In genomic region chr12:120653611-120654010, GRCh38 we compare ENCODE assay signal across 17 cellular contexts. TPM values are rescaled to one million over a fixed set of nuclear protein-coding genes. Genes with fewer than 3 reads are reported as not detected.
DNase-seq lines count a peak whose midpoint lies in the region; ATAC-seq and TF ChIP-seq lines count a peak whose summit lies in the region.
"Had no signal": no experiment of that assay in that cellular context is flagged by ENCODE, and none has a peak within 500 bp of the region (broad histone marks: within the 10 kb centered on the region; RNA-seq: fewer than 3 reads in every experiment).

No MANE protein-coding gene starts in this region.

- H3K4me3 ChIP-seq in right atrium auricular region = no peak overlapping the region
- H3K4me3 ChIP-seq in esophagus muscularis mucosa = no peak overlapping the region
- no peak overlapping the region for H3K4me3 ChIP-seq in psoas muscle
- no peak overlapping the region for H3K4me3 ChIP-seq in uterus
- H3K4me3 ChIP-seq: GM23248, PC-9 had no signal

- ATAC-seq in left ventricle myocardium superior (no peak), psoas muscle (no peak), HG03280 (IDR thresholded peaks at IDR 0.05; ENCODE audit: unreplicated experiment) (no peak)
- ATAC-seq: CD8-positive, alpha-beta T cell had no signal

- no peak for TF ChIP-seq POLR2A in esophagus muscularis mucosa (IDR thresholded peaks at IDR 0.05; ENCODE audit: low read depth)
- TF ChIP-seq POLR2A in uterus (IDR thresholded peaks at IDR 0.05) = no peak

- CTCF ChIA-PET in Calu3 (lab: Charles Lee) = no interaction called here

- no peak for DNase-seq in right atrium auricular region (ENCODE audit: low spot score)
- no peak for DNase-seq in left ventricle myocardium superior
- no peak for DNase-seq in esophagus muscularis mucosa (ENCODE audit: extremely low spot score)
- DNase-seq in psoas muscle = no peak
- DNase-seq in uterus = no peak
- DNase-seq in Calu3 = no peak
- no peak for DNase-seq in D341Med (ENCODE audit: low spot score)
- DNase-seq: BE2C; CD8-positive, alpha-beta T cell; GM23248; HCEC 1CT; IMR-90; NCI-H187 treated with DMSO at 0.1 percent for 48 hours; NCI-H524 treated with DMSO at 0.1 percent for 48 hours; PC-9 had no signal

- peaks cover 0 to 57% of the 10 kb centered on the region in 2 donors for H3K4me1 ChIP-seq in right atrium auricular region
- peaks cover 44 to 53% (median 49%) of the 10 kb centered on the region in 4 donors for H3K4me1 ChIP-seq in esophagus muscularis mucosa
- peaks cover 6% of the 10 kb centered on the region for H3K4me1 ChIP-seq in psoas muscle
- H3K4me1 ChIP-seq in uterus = no peaks in the 10 kb centered on the region
- H3K4me1 ChIP-seq: BE2C had no signal

- peak overlapping the region; percentile 75 to 87 for H3K27ac ChIP-seq in right atrium auricular region
- peak overlapping the region; percentile 68 to 77 (median 76) for H3K27ac ChIP-seq in esophagus muscularis mucosa (replicated peaks in 1 of 4)
- H3K27ac ChIP-seq in psoas muscle = peak overlapping the region; percentile 53
- H3K27ac ChIP-seq in uterus = peak overlapping the region; percentile 65 to 73
- H3K27ac ChIP-seq: GM23248, PC-9 had no signal

- no peak overlapping the region for H3K27ac Mint-ChIP-seq in Calu3 (ENCODE audit: unreplicated experiment)
- H3K27ac Mint-ChIP-seq: CD8-positive, alpha-beta T cell had no signal

- TF ChIP-seq CTCF in right atrium auricular region (IDR thresholded peaks at IDR 0.05) (no peak), esophagus muscularis mucosa (IDR thresholded peaks at IDR 0.05) (no peak), psoas muscle (IDR thresholded peaks at IDR 0.05) (no peak), uterus (IDR thresholded peaks at IDR 0.05) (no peak), Calu3 (IDR thresholded peaks at IDR 0.05; ENCODE audit: unreplicated experiment) (no peak)

- no TSS peak for BruUV-seq in Calu3 (replicated peaks; lab: Mats Ljungman, UMichigan)

- peaks cover 68% of the 10 kb centered on the region for H3K27me3 Mint-ChIP-seq in Calu3 (ENCODE audit: unreplicated experiment)

- no peak overlapping the region for H3K4me3 Mint-ChIP-seq in Calu3 (ENCODE audit: low read depth, unreplicated experiment)
- H3K4me3 Mint-ChIP-seq: CD8-positive, alpha-beta T cell had no signal

- H3K4me1 Mint-ChIP-seq in Calu3 (ENCODE audit: low read depth, unreplicated experiment) = peaks cover 15% of the 10 kb centered on the region

- H3K36me3 ChIP-seq in right atrium auricular region (no peaks in the 10 kb centered on the region), esophagus muscularis mucosa (no peaks in the 10 kb centered on the region), psoas muscle (ENCODE audit: insufficient read depth in 1 of 2, low read depth in 1 of 2) (no peaks in the 10 kb centered on the region), uterus (no peaks in the 10 kb centered on the region)
- H3K36me3 ChIP-seq: BE2C had no signal

- H3K27me3 ChIP-seq in right atrium auricular region (no peaks in the 10 kb centered on the region), esophagus muscularis mucosa (peaks cover 0 to 7% (median 2%) of the 10 kb centered on the region in 4 donors), psoas muscle (ENCODE audit: insufficient read depth in 3 of 3, low read length in 2 of 3) (peaks cover 0 to 16% (median 0%) of the 10 kb centered on the region in 3 donors), uterus (no peaks in the 10 kb centered on the region)
- H3K27me3 ChIP-seq: BE2C had no signal

- H3K9me3 ChIP-seq in right atrium auricular region (no peaks in the 10 kb centered on the region), esophagus muscularis mucosa (no peaks in the 10 kb centered on the region), psoas muscle (no peaks in the 10 kb centered on the region), uterus (no peaks in the 10 kb centered on the region)
- H3K9me3 ChIP-seq: BE2C had no signal

- intact Hi-C loops in left ventricle myocardium superior (cut with micrococcal nuclease) = loop anchor here (5.0 kb wide), 1 partner anchor 71 kb away; the partner anchor contains the start of gene POP5
- intact Hi-C loops in esophagus muscularis mucosa (cut with DNase I) = loop anchor here (5.0 kb wide), 1 partner anchor 34 kb away; the partner anchor contains the start of gene MLEC
- intact Hi-C loops in psoas muscle (cut with DNase I) = no loop called here
- intact Hi-C loops in uterus (cut with DNase I; ENCODE audit: low total_unique reads) = no loop called here
- intact Hi-C loops in Calu3 (cut with micrococcal nuclease; ENCODE audit: unreplicated experiment) = no loop called here

- H3K9me3 Mint-ChIP-seq in Calu3 (ENCODE audit: low read depth, unreplicated experiment) = no peaks in the 10 kb centered on the region
- H3K9me3 Mint-ChIP-seq: CD8-positive, alpha-beta T cell had no signal

- TF ChIP-seq EP300 in esophagus muscularis mucosa (IDR thresholded peaks at IDR 0.05) = no peak

- WGBS in esophagus muscularis mucosa = 88% methylated on average over 7 of the region's 11 CpGs
- WGBS in psoas muscle, 3 donors = 78 to 84% (median 79%) methylated on average over 11 of the region's 11 CpGs

- H3K36me3 Mint-ChIP-seq in Calu3 (ENCODE audit: insufficient read depth, unreplicated experiment) = no peaks in the 10 kb centered on the region
- H3K36me3 Mint-ChIP-seq: CD8-positive, alpha-beta T cell had no signal

RNA-seq across cellular contexts. Expression of gene CABP1, which starts 13.2 kb away (rescaled TPM):
- 1 to 10 TPM in 1 of 2 donors, under 1 TPM in 1; 0.71 to 2.0 TPM for total RNA-seq in right atrium auricular region
- total RNA-seq in left ventricle myocardium superior = 8.0 TPM
- total RNA-seq in esophagus muscularis mucosa = 1 to 10 TPM in 3 of 4 donors, not detected in 1; 1.8 to 2.5 (median 2.5) TPM
- total RNA-seq in psoas muscle = 1 to 10 TPM; 1.6 to 4.8 (median 2.6) TPM
- 1 to 10 TPM; 2.2 to 2.3 (median 2.3) TPM for polyA plus RNA-seq in psoas muscle
- 1 to 10 TPM in 2 of 4 donors, under 1 TPM in 1, not detected in 1; 0.51 to 6.4 (median 2.1) TPM for total RNA-seq in uterus
- total RNA-seq in Calu3 (2022) = 0.14 and 0.98 TPM in 2 replicates
- total RNA-seq: CD8-positive, alpha-beta T cell; GM23248; M059J; PC-9 had no signal
- polyA plus RNA-seq: GM23248 had no signal

RNA-seq across cellular contexts. Expression of gene MLEC, which starts 33.3 kb away (rescaled TPM):
- 100 to 1,000 TPM in 1 of 2 donors, 10 to 100 TPM in 1; 89.7 to 179 TPM for total RNA-seq in right atrium auricular region
- total RNA-seq in left ventricle myocardium superior = 130 TPM
- total RNA-seq in esophagus muscularis mucosa = 10 to 100 TPM; 37.8 to 55.5 (median 46.3) TPM
- 10 to 100 TPM; 49.2 to 63.8 (median 60.9) TPM for total RNA-seq in psoas muscle
- polyA plus RNA-seq in psoas muscle = 100 to 1,000 TPM in 1 of 3 donors, 10 to 100 TPM in 2; 30.7 to 102 (median 34.5) TPM
- total RNA-seq in uterus = 100 to 1,000 TPM in 1 of 4 donors, 10 to 100 TPM in 3; 15.6 to 108 (median 53.5) TPM
- 268 and 290 TPM in 2 replicates for total RNA-seq in Calu3 (2022)

RNA-seq across cellular contexts. Expression of gene UNC119B, which starts 56.6 kb away (rescaled TPM):
- total RNA-seq in right atrium auricular region (10 to 100 TPM in 1 of 2 donors, 1 to 10 TPM in 1; 8.9 to 13.1 TPM), left ventricle myocardium superior (13.2 TPM), esophagus muscularis mucosa (10 to 100 TPM; 20.0 to 30.8 (median 28.5) TPM), psoas muscle (10 to 100 TPM in 1 of 4 donors, 1 to 10 TPM in 3; 7.5 to 10.9 (median 7.9) TPM), uterus (10 to 100 TPM; 13.8 to 44.8 (median 32.1) TPM), Calu3 (2022) (31.6 and 33.5 TPM in 2 replicates)
- polyA plus RNA-seq in psoas muscle = 1 to 10 TPM; 4.3 to 9.4 (median 8.3) TPM

Comparison
In these comparisons a context has a peak if more than half of its experiments do, and no peak if none do; other contexts are left out.
1. intact Hi-C loops: an anchor here in left ventricle myocardium superior (5.0 kb wide) and esophagus muscularis mucosa (5.0 kb wide); none called in psoas muscle, uterus and Calu3.